30 cellular contexts compared by ENCODE assay signal in the genomic region with DNA sequence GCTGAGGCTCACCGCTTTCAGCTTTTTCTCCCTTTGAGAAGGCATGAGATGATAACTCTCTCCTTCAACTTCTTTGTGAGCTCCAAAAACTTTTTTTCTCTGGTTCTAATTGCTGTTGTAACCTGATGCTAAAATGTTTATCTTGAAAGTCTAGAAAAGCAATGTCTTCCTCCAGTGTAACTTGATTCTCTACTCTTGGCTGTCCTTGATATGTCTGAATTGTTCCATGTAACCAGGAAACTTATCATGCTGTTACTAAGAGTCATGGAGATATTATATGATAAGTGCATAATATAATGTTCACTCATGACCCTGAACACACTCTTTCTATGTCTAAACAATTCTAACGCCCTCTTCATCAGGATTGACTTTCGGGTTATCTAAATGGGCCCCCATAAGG.
A peak's percentile ranks its signal among the peaks of the same experiment; 100 is the strongest.
DNase-seq lines count a peak whose midpoint lies in the region; FAIRE-seq and TF ChIP-seq lines count a peak whose summit lies in the region.
"Had no signal": no experiment of that assay in that cellular context is flagged by ENCODE, and none has a peak within 500 bp of the region (broad histone marks: within the 10 kb centered on the region; RNA-seq: fewer than 3 reads in every experiment).

No MANE protein-coding gene starts in this region.

- H3K4me1 ChIP-seq in astrocyte (ENCODE audit: insufficient read depth, low read length) (peaks cover 18% of the 10 kb centered on the region), smooth muscle cell (ENCODE audit: low read depth) (no peaks in the 10 kb centered on the region)
- H3K4me1 ChIP-seq: vagina had no signal

- H3K9me3 Mint-ChIP-seq in astrocyte (ENCODE audit: unreplicated experiment): peaks cover 3% of the 10 kb centered on the region
- H3K9me3 Mint-ChIP-seq: activated CD8-positive, alpha-beta T cell treated with anti-CD3 and anti-CD28 coated beads for 36 hours had no signal

- peaks cover 35% of the 10 kb centered on the region for H3K4me1 Mint-ChIP-seq in astrocyte (ENCODE audit: low read depth, unreplicated experiment)

- H3K27ac Mint-ChIP-seq in astrocyte (ENCODE audit: unreplicated experiment): peak overlapping the region; percentile 11
- H3K27ac Mint-ChIP-seq: activated CD8-positive, alpha-beta T cell treated with anti-CD3 and anti-CD28 coated beads for 36 hours had no signal

- no peak overlapping the region for H3K9ac ChIP-seq in astrocyte (ENCODE audit: low read length)
- H3K9ac ChIP-seq in smooth muscle cell (ENCODE audit: low read depth): no peak overlapping the region
- H3K9ac ChIP-seq: BLaER1 treated with 17β-estradiol and CSF1 and Interleukin-3, amounts not matched to agents 10 nM and 100 nM had no signal

- H3K4me3 ChIP-seq in astrocyte (ENCODE audit: insufficient read depth, low read depth, low read length): no peak overlapping the region
- H3K4me3 ChIP-seq in foreskin fibroblast (ENCODE audit: low read depth in 1 of 2, low read length in 2 of 2): no peak overlapping the region
- H3K4me3 ChIP-seq in smooth muscle cell: no peak overlapping the region
- H3K4me3 ChIP-seq: BLaER1 treated with 17β-estradiol and CSF1 and Interleukin-3, amounts not matched to agents 10 nM and 100 nM; lung; MG63; SJSA1; vagina had no signal

- H4K20me1 ChIP-seq in astrocyte (ENCODE audit: insufficient read depth, low read length) (no peaks in the 10 kb centered on the region), smooth muscle cell (ENCODE audit: low read depth) (no peaks in the 10 kb centered on the region)
- H4K20me1 ChIP-seq: BLaER1 treated with 17β-estradiol and CSF1 and Interleukin-3, amounts not matched to agents 10 nM and 100 nM had no signal

- H2AFZ ChIP-seq in astrocyte (ENCODE audit: low read depth, low read length) (no peak overlapping the region), smooth muscle cell (ENCODE audit: low read depth) (no peak overlapping the region)

- H3K36me3 Mint-ChIP-seq in astrocyte (ENCODE audit: low read depth, unreplicated experiment): peaks cover 7% of the 10 kb centered on the region

- H3K9me3 ChIP-seq in astrocyte (ENCODE audit: insufficient read depth, low read depth, low read length) (no peaks in the 10 kb centered on the region), smooth muscle cell (replicated peaks; ENCODE audit: low read depth) (no peaks in the 10 kb centered on the region)
- H3K9me3 ChIP-seq: SJSA1, vagina had no signal

- DNase-seq in NCI-H510A treated with DMSO at 0.1 percent for 48 hours (lab: John Stamatoyannopoulos, UW): peak; percentile 19
- DNase-seq in NCI-H510A (lab: John Stamatoyannopoulos, UW): no peak
- DNase-seq in astrocyte (ENCODE audit: low read depth): peak; percentile 70
- DNase-seq in foreskin fibroblast: peak; percentile 44 to 63
- no peak for DNase-seq in smooth muscle cell (lab: John Stamatoyannopoulos, UW; ENCODE audit: unreplicated experiment)
- no peak for DNase-seq in amygdala (lab: John Stamatoyannopoulos, UW)
- DNase-seq in COR-L47 (lab: John Stamatoyannopoulos, UW): no peak
- DNase-seq in HUDEP-2 (lab: John Stamatoyannopoulos, UW; ENCODE audit: unreplicated experiment in 76 of 76): no peak
- DNase-seq: activated CD8-positive, alpha-beta T cell treated with anti-CD3 and anti-CD28 coated beads for 36 hours; activated naive CD4-positive, alpha-beta T cell treated with Interleukin-2 at 50 U/mL for 16 hours; activated T-cell treated with anti-CD3 and anti-CD28 coated beads, Interleukin-2, amount 50 U/mL, for 1 hour; aorta; Calu3; foreskin melanocyte; hypothalamus; islet precursor cell; MG63; NCI-H1436; right cardiac atrium; stimulated activated CD4-positive, alpha-beta T cell treated with anti-CD3 and anti-CD28 coated beads, Interleukin-15, amount 100 ng/mL, for 24 hours; T-helper 2 cell had no signal

- H3K27me3 ChIP-seq in astrocyte (ENCODE audit: insufficient read depth, low read length): no peaks in the 10 kb centered on the region
- no peaks in the 10 kb centered on the region for H3K27me3 ChIP-seq in smooth muscle cell (ENCODE audit: low read depth)
- H3K27me3 ChIP-seq: BLaER1 treated with 17β-estradiol and CSF1 and Interleukin-3, amounts not matched to agents 10 nM and 100 nM; MG63; SJSA1; vagina had no signal

- peaks cover 1% of the 10 kb centered on the region for H3K27me3 Mint-ChIP-seq in astrocyte (ENCODE audit: low read depth, unreplicated experiment)
- H3K27me3 Mint-ChIP-seq: activated CD8-positive, alpha-beta T cell treated with anti-CD3 and anti-CD28 coated beads for 36 hours had no signal

- H3K79me2 ChIP-seq in astrocyte (ENCODE audit: insufficient read depth, low read length) (no peaks in the 10 kb centered on the region), smooth muscle cell (ENCODE audit: low read depth) (no peaks in the 10 kb centered on the region)

- H3K36me3 ChIP-seq in astrocyte (ENCODE audit: insufficient read depth, low read length): no peaks in the 10 kb centered on the region
- H3K36me3 ChIP-seq in smooth muscle cell (ENCODE audit: low read depth): no peaks in the 10 kb centered on the region
- H3K36me3 ChIP-seq: BLaER1 treated with 17β-estradiol and CSF1 and Interleukin-3, amounts not matched to agents 10 nM and 100 nM; MG63; SJSA1; vagina had no signal

- H3K27ac ChIP-seq in astrocyte (ENCODE audit: low read depth, low read length) (peak overlapping the region; percentile 13), smooth muscle cell (ENCODE audit: low read depth) (peak overlapping the region; percentile 30)
- H3K27ac ChIP-seq: BLaER1 treated with 17β-estradiol and CSF1 and Interleukin-3, amounts not matched to agents 10 nM and 100 nM; HL-60; SJSA1; vagina had no signal

- H3K4me3 Mint-ChIP-seq in astrocyte (ENCODE audit: unreplicated experiment): no peak overlapping the region
- H3K4me3 Mint-ChIP-seq: activated CD8-positive, alpha-beta T cell treated with anti-CD3 and anti-CD28 coated beads for 36 hours had no signal

- H3F3A ChIP-seq in smooth muscle cell (ENCODE audit: low read depth): no peaks in the 10 kb centered on the region

- TF ChIP-seq CTCF in astrocyte (IDR thresholded peaks at IDR 0.05; ENCODE audit: insufficient read depth, low read depth, low read length): no peak
- no peak for TF ChIP-seq CTCF in foreskin fibroblast (IDR thresholded peaks at IDR 0.05; ENCODE audit: low read depth, low read length)
- TF ChIP-seq CTCF in smooth muscle cell (IDR thresholded peaks at IDR 0.05; ENCODE audit: borderline replicate concordance, insufficient read depth, poor library complexity, severe bottlenecking): no peak

- no peak for FAIRE-seq in astrocyte (lab: Jason Lieb, UNC)
- FAIRE-seq: A204.1, colon, endometrium, GM18507 had no signal

- WGBS in smooth muscle cell (ENCODE audit: low lambda C conversion rate): 91% methylated on average over 3 of the region's 3 CpGs

- H3K4me2 ChIP-seq in astrocyte (ENCODE audit: low read length) (no peak overlapping the region), smooth muscle cell (peak overlapping the region; percentile 46)

Comparison
In these comparisons a context has a peak if more than half of its experiments do, and no peak if none do; other contexts are left out.
1. DNase-seq: peak in NCI-H510A treated with DMSO at 0.1 percent for 48 hours (single experiment), astrocyte (single experiment) and foreskin fibroblast (2 of 2); none in NCI-H510A (single experiment), smooth muscle cell (single experiment), amygdala (0 of 56), COR-L47 (single experiment) and HUDEP-2 (0 of 76).